In the genomic region with DNA sequence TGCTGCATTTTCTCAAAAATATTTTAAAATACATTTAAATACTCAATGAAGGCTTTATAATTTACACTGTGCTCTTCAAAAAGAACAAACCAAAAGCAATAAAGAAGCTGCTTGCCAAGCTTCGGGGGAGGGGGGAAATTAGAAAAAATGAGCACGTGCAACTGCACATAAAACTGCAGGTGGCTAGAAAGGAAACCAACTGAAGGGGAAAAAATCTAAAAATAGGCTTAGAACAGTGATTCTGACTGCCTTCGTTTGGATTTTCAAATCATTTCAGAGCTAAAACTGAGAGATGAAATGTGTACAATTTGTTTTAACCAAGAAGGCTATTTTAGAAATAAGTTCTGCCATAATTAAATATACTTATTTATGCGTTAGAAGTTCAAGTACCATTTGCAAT, we compare ENCODE assay signal across 13 cellular contexts.
A peak's percentile ranks its signal among the peaks of the same experiment; 100 is the strongest.
DNase-seq lines count a peak whose midpoint lies in the region; ATAC-seq lines count a peak whose summit lies in the region.
"Had no signal": no experiment of that assay in that cellular context is flagged by ENCODE, and none has a peak within 500 bp of the region (broad histone marks: within the 10 kb centered on the region; RNA-seq: fewer than 3 reads in every experiment).

No MANE protein-coding gene starts in this region.

- ATAC-seq in CD4-positive, CD25-positive, alpha-beta regulatory T cell (ENCODE audit: low read depth in 2 of 2) = no peak
- ATAC-seq in GM18511 (IDR thresholded peaks at IDR 0.05; ENCODE audit: unreplicated experiment) (peak; percentile 73), HG02884 (IDR thresholded peaks at IDR 0.05; ENCODE audit: unreplicated experiment) (peak; percentile 67)

- peak overlapping the region in 3 of 4 donors; percentile 7 to 76 (median 36) for H3K4me3 Mint-ChIP-seq in CD4-positive, CD25-positive, alpha-beta regulatory T cell
- H3K4me3 Mint-ChIP-seq in activated naive CD8-positive, alpha-beta T cell treated with anti-CD3 and anti-CD28 coated beads for 36 hours = no peak overlapping the region

- H3K27me3 Mint-ChIP-seq in CD4-positive, CD25-positive, alpha-beta regulatory T cell = no peaks in the 10 kb centered on the region
- no peaks in the 10 kb centered on the region for H3K27me3 Mint-ChIP-seq in activated naive CD8-positive, alpha-beta T cell treated with anti-CD3 and anti-CD28 coated beads for 36 hours

- no peak overlapping the region for H4K8ac ChIP-seq in mesendoderm (ENCODE audit: low read depth, low read length)

- H3K4me1 ChIP-seq in CD4-positive, CD25-positive, alpha-beta regulatory T cell (ENCODE audit: control insufficient read depth, insufficient read depth, low read length, poor library complexity, severe bottlenecking) = peaks cover 28% of the 10 kb centered on the region
- peaks cover 9% of the 10 kb centered on the region for H3K4me1 ChIP-seq in mesendoderm (ENCODE audit: control insufficient read depth, low read depth, low read length)
- H3K4me1 ChIP-seq: SJCRH30 had no signal

- H3K4ac ChIP-seq in mesendoderm (ENCODE audit: low read depth, low read length) = no peak overlapping the region

- no peak overlapping the region for H4K5ac ChIP-seq in mesendoderm (ENCODE audit: low read length)

- peaks cover 3 to 5% of the 10 kb centered on the region in 2 experiments for H3K9me3 ChIP-seq in CD4-positive, CD25-positive, alpha-beta regulatory T cell (ENCODE audit: control insufficient read depth in 2 of 2, low read length in 2 of 2)
- H3K9me3 ChIP-seq: SJCRH30 had no signal

- peaks cover 23% of the 10 kb centered on the region for H3K79me2 ChIP-seq in mesendoderm (ENCODE audit: control insufficient read depth, insufficient read depth, low read length)

- H3K79me1 ChIP-seq in mesendoderm (ENCODE audit: low read length) = peaks cover 12% of the 10 kb centered on the region

- no peak overlapping the region for H3K23ac ChIP-seq in mesendoderm (ENCODE audit: low read length)

- no peaks in the 10 kb centered on the region for H3K27me3 ChIP-seq in CD4-positive, CD25-positive, alpha-beta regulatory T cell (ENCODE audit: control insufficient read depth, insufficient read depth, low read length)
- H3K27me3 ChIP-seq in mesendoderm (ENCODE audit: insufficient read depth, low read length, poor library complexity) = no peaks in the 10 kb centered on the region
- H3K27me3 ChIP-seq: SJCRH30 had no signal

- peaks cover 50 to 87% (median 60%) of the 10 kb centered on the region in 4 donors for H3K4me1 Mint-ChIP-seq in CD4-positive, CD25-positive, alpha-beta regulatory T cell
- H3K4me1 Mint-ChIP-seq in activated naive CD8-positive, alpha-beta T cell treated with anti-CD3 and anti-CD28 coated beads for 36 hours = peaks cover 45% of the 10 kb centered on the region

- H3K4me2 ChIP-seq in mesendoderm (ENCODE audit: low read length) = no peak overlapping the region

- no peak overlapping the region for H2AK5ac ChIP-seq in mesendoderm (ENCODE audit: low read length)

- DNase-seq in CD4-positive, CD25-positive, alpha-beta regulatory T cell = peak in 2 of 3 donors; percentile 34 to 46
- no peak for DNase-seq in activated naive CD8-positive, alpha-beta T cell treated with anti-CD3 and anti-CD28 coated beads for 36 hours
- DNase-seq in EL = no peak
- DNase-seq in NCI-H526 treated with DMSO at 0.1 percent for 48 hours (lab: John Stamatoyannopoulos, UW) = no peak
- no peak for DNase-seq in mesendoderm
- no peak for DNase-seq in NCI-H524 (lab: John Stamatoyannopoulos, UW)
- DNase-seq: activated T-cell treated with anti-CD3 and anti-CD28 coated beads, Interleukin-2, amount 50 U/mL, for 1 hour; DMS153; H7; kidney; SJCRH30 had no signal

- no peak overlapping the region for H2BK5ac ChIP-seq in mesendoderm (ENCODE audit: low read length)

- no peak overlapping the region for H3K18ac ChIP-seq in mesendoderm (ENCODE audit: low read length)

- no peak overlapping the region for H3K56ac ChIP-seq in mesendoderm (ENCODE audit: low read length)

- H3K9ac ChIP-seq in mesendoderm (ENCODE audit: low read length) = no peak overlapping the region

- H3K36me3 Mint-ChIP-seq in CD4-positive, CD25-positive, alpha-beta regulatory T cell = peaks cover 23% of the 10 kb centered on the region
- H3K36me3 Mint-ChIP-seq in activated naive CD8-positive, alpha-beta T cell treated with anti-CD3 and anti-CD28 coated beads for 36 hours = peaks cover 35% of the 10 kb centered on the region

- H3K27ac Mint-ChIP-seq in CD4-positive, CD25-positive, alpha-beta regulatory T cell = peak overlapping the region in 1 of 3 donors; percentile 17
- H3K27ac Mint-ChIP-seq in activated naive CD8-positive, alpha-beta T cell treated with anti-CD3 and anti-CD28 coated beads for 36 hours = peak overlapping the region; percentile 58

- peak overlapping the region; percentile 17 for H3K4me3 ChIP-seq in CD4-positive, CD25-positive, alpha-beta regulatory T cell (ENCODE audit: low read depth, low read length)
- H3K4me3 ChIP-seq in mesendoderm (ENCODE audit: low read length) = no peak overlapping the region
- H3K4me3 ChIP-seq: SJCRH30 had no signal

- no peak overlapping the region for H3K27ac ChIP-seq in CD4-positive, CD25-positive, alpha-beta regulatory T cell (ENCODE audit: insufficient read depth, low read length, poor library complexity, severe bottlenecking)
- H3K27ac ChIP-seq in mesendoderm (ENCODE audit: low read depth, low read length) = no peak overlapping the region
- H3K27ac ChIP-seq: SJCRH30 had no signal

- peaks cover 7% of the 10 kb centered on the region for H3K36me3 ChIP-seq in CD4-positive, CD25-positive, alpha-beta regulatory T cell (ENCODE audit: control insufficient read depth, insufficient read depth, low read length)
- H3K36me3 ChIP-seq in mesendoderm (ENCODE audit: control insufficient read depth, insufficient read depth, low read length) = no peaks in the 10 kb centered on the region
- H3K36me3 ChIP-seq: SJCRH30 had no signal

- no peak overlapping the region for H2BK15ac ChIP-seq in mesendoderm (replicated peaks; ENCODE audit: low read depth)

- no peak overlapping the region for H2BK120ac ChIP-seq in mesendoderm (ENCODE audit: low read depth, low read length)

- no CpG with 5 or more reads among the region's 4 CpGs for WGBS in mesendoderm (ENCODE audit: extremely low coverage, insufficient coverage, low lambda C conversion rate)

- peaks cover 0 to 7% (median 2%) of the 10 kb centered on the region in 7 donors for H3K9me3 Mint-ChIP-seq in CD4-positive, CD25-positive, alpha-beta regulatory T cell
- peaks cover 13% of the 10 kb centered on the region for H3K9me3 Mint-ChIP-seq in activated naive CD8-positive, alpha-beta T cell treated with anti-CD3 and anti-CD28 coated beads for 36 hours

Comparison
In these comparisons a context has a peak if more than half of its experiments do, and no peak if none do; other contexts are left out.
1. ATAC-seq: peak in GM18511 (single experiment) and HG02884 (single experiment); none in CD4-positive, CD25-positive, alpha-beta regulatory T cell (0 of 2).
2. DNase-seq: peak in CD4-positive, CD25-positive, alpha-beta regulatory T cell (2 of 3); none in activated naive CD8-positive, alpha-beta T cell treated with anti-CD3 and anti-CD28 coated beads for 36 hours (single experiment), EL (single experiment), NCI-H526 treated with DMSO at 0.1 percent for 48 hours (single experiment), mesendoderm (single experiment) and NCI-H524 (0 of 2).